9 cellular contexts compared by ENCODE assay signal in the genomic region with DNA sequence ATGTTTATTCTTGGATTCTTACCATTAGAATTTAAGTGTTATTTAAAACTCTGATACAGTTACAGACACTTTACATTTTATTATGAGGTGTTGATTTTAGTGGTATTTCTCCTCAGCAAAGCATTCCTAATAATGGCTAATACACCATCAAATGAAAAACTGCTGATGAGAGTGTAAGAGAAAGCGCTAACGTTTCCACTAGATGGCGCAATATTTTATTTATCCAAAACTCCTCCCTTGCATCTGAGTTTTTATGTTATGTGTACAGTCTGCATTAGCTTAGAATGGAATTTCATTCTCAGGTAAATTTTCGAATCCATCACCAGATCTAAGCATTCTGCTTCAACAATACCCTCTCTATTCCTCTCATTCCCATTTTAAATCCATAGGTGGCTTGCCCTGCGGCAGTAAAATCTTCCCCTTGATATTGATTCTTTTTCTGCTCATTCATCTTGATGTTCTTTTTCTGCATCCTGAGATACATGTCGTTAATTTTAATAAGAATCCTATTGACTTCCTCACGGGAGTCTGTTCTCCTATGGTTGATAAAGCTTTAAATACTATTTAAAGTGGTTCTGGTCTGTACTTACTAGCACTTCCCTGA. TPM values are rescaled to one million over a fixed set of nuclear protein-coding genes. Genes with fewer than 3 reads are reported as not detected.
DNase-seq lines count a peak whose midpoint lies in the region; ATAC-seq, FAIRE-seq and TF ChIP-seq lines count a peak whose summit lies in the region.
"Had no signal": no experiment of that assay in that cellular context is flagged by ENCODE, and none has a peak within 500 bp of the region (broad histone marks: within the 10 kb centered on the region; RNA-seq: fewer than 3 reads in every experiment).

No MANE protein-coding gene starts in this region.

- POLR2A ChIA-PET in PC-3 (lab: Charles Lee; ENCODE audit: unreplicated experiment), result interaction anchor here (1.0 kb wide), 1 partner anchor 16 kb away, joined by 4 read pairs; no protein-coding TSS in a partner anchor

- no peak overlapping the region for H3K4me3 Mint-ChIP-seq in nephron progenitor cell

- intact Hi-C loops in PC-3 (cut with micrococcal nuclease), result loop anchor here (1.0 to 5.0 kb wide), 2 partner anchors 17 to 265 kb away; no protein-coding TSS in a partner anchor

- H3K4me1 Mint-ChIP-seq in nephron progenitor cell, result peaks cover 14% of the 10 kb centered on the region

- no peak overlapping the region for H3K9ac ChIP-seq in PC-3 (ENCODE audit: low read length)

- H3K27ac Mint-ChIP-seq in nephron progenitor cell, result no peak overlapping the region

- DNase-seq in NCI-H1092 treated with DMSO at 0.1 percent for 48 hours (lab: John Stamatoyannopoulos, UW), result peak; percentile 18
- DNase-seq in NCI-H1092 (lab: John Stamatoyannopoulos, UW), result no peak
- peak; percentile 43 for DNase-seq in HTR-8/SVneo (ENCODE audit: insufficient read length, low spot score)
- DNase-seq in PC-3, result peak; percentile 71
- DNase-seq in epithelial cell of proximal tubule (ENCODE audit: low read depth), result no peak
- peak; percentile 11 for DNase-seq in nephron progenitor cell
- no peak for DNase-seq in GM19238 (ENCODE audit: insufficient read length, low spot score)

- ATAC-seq in GM21619 (IDR thresholded peaks at IDR 0.05; ENCODE audit: unreplicated experiment), result peak; percentile 93
- ATAC-seq in PC-3, result peak; percentile 77

- no peaks in the 10 kb centered on the region for H3F3A ChIP-seq in PC-3 (ENCODE audit: low read length, unreplicated experiment)

- H3K4me2 ChIP-seq in PC-3 (ENCODE audit: low read length), result no peak overlapping the region

- no peak overlapping the region for H2AFZ ChIP-seq in PC-3 (ENCODE audit: low read length)

- CTCF ChIA-PET in PC-3 (lab: Charles Lee), result interaction anchor here (0.6 to 1.2 kb wide), 3 partner anchors 18 to 94 kb away, joined by 3 to 7 read pairs (median 4); no protein-coding TSS in a partner anchor

- no peak for FAIRE-seq in HTR-8/SVneo (lab: Jason Lieb, UNC)

- no peak overlapping the region for H3K27ac ChIP-seq in PC-3 (ENCODE audit: low read length)
- H3K27ac ChIP-seq: BLaER1 treated with 17β-estradiol and CSF1 and Interleukin-3, amounts not matched to agents 10 nM and 100 nM had no signal

- no peaks in the 10 kb centered on the region for H3K9me2 ChIP-seq in PC-3 (replicated peaks; ENCODE audit: low read length)

- H3K4me3 ChIP-seq in PC-3 (ENCODE audit: low read length) (no peak overlapping the region), epithelial cell of proximal tubule (ENCODE audit: low read depth, low read length) (no peak overlapping the region)
- H3K4me3 ChIP-seq: BLaER1 treated with 17β-estradiol and CSF1 and Interleukin-3, amounts not matched to agents 10 nM and 100 nM had no signal

- H3K9me3 ChIP-seq in PC-3 (ENCODE audit: low read length), result no peaks in the 10 kb centered on the region
- H3K9me3 ChIP-seq: BLaER1 treated with 17β-estradiol and CSF1 and Interleukin-3, amounts not matched to agents 10 nM and 100 nM had no signal

- no peaks in the 10 kb centered on the region for H4K20me1 ChIP-seq in PC-3 (ENCODE audit: low read length)
- H4K20me1 ChIP-seq: BLaER1 treated with 17β-estradiol and CSF1 and Interleukin-3, amounts not matched to agents 10 nM and 100 nM had no signal

- no peaks in the 10 kb centered on the region for H3K36me3 ChIP-seq in PC-3 (ENCODE audit: low read depth, low read length)
- H3K36me3 ChIP-seq: BLaER1 treated with 17β-estradiol and CSF1 and Interleukin-3, amounts not matched to agents 10 nM and 100 nM had no signal

- no peaks in the 10 kb centered on the region for H3K36me3 Mint-ChIP-seq in nephron progenitor cell (ENCODE audit: low read depth)

- no peaks in the 10 kb centered on the region for H3K9me3 Mint-ChIP-seq in nephron progenitor cell

- H3K27me3 ChIP-seq in PC-3 (ENCODE audit: low read length), result no peaks in the 10 kb centered on the region
- H3K27me3 ChIP-seq: BLaER1 treated with 17β-estradiol and CSF1 and Interleukin-3, amounts not matched to agents 10 nM and 100 nM had no signal

- peaks cover 8% of the 10 kb centered on the region; the same call in 1 of the 2 replicates for H3K4me1 ChIP-seq in PC-3 (ENCODE audit: insufficient read depth, low read length)

- TF ChIP-seq CTCF in PC-3 (conservative IDR thresholded peaks at IDR 0.05; ENCODE audit: low read depth, low read length) (peak; percentile 80), epithelial cell of proximal tubule (conservative IDR thresholded peaks at IDR 0.05; ENCODE audit: low read depth, low read length) (peak; percentile 67), nephron progenitor cell (IDR thresholded peaks at IDR 0.05) (peak; percentile 67)

- H3K79me2 ChIP-seq in PC-3 (ENCODE audit: low read length), result no peaks in the 10 kb centered on the region

- no peaks in the 10 kb centered on the region for H3K27me3 Mint-ChIP-seq in nephron progenitor cell (ENCODE audit: low read depth, poor library complexity)

- BruUV-seq in PC-3 (replicated peaks; lab: Mats Ljungman, UMichigan), result no TSS peak

RNA-seq across cellular contexts. Expression of a gene that starts 53.9 kb away (rescaled TPM):
- total RNA-seq in PC-3 (2014; rRNA removed) (78.2 and 87.6 TPM in 2 replicates), epithelial cell of proximal tubule (53.7 and 61.6 TPM in 2 replicates)

RNA-seq across cellular contexts. Expression of a gene that starts 54.1 kb away (rescaled TPM):
- total RNA-seq in PC-3 (2014; rRNA removed) (0.87 and 1.6 TPM in 2 replicates), epithelial cell of proximal tubule (0.58 and 0.65 TPM in 2 replicates)

Comparison
In these comparisons a context has a peak if more than half of its experiments do, and no peak if none do; other contexts are left out.
1. DNase-seq: peak in NCI-H1092 treated with DMSO at 0.1 percent for 48 hours (single experiment), HTR-8/SVneo (single experiment), PC-3 (single experiment) and nephron progenitor cell (single experiment); none in NCI-H1092 (single experiment), epithelial cell of proximal tubule (single experiment) and GM19238 (single experiment).
2. Peak in every context shown above with its lines, with median percentiles within 50 percentile points of each other: CTCF ChIP-seq.